ENCODE assay signal across 18 cellular contexts in genomic region chr20:17155401-17155800, GRCh38.
"Had no signal": no experiment of that assay in that cellular context is flagged by ENCODE, and none has a peak within 500 bp of the region (broad histone marks: within the 10 kb centered on the region; RNA-seq: fewer than 3 reads in every experiment).

No MANE protein-coding gene starts in this region.

- H3K27ac ChIP-seq: hepatocyte, left ventricle myocardium inferior, lower lobe of right lung, spleen, tibial nerve, upper lobe of right lung, vagina had no signal

- ATAC-seq: left cardiac atrium; natural killer cell; sciatic nerve; stimulated activated memory B cell treated with anti-CD40 and anti-IgM and Interleukin-4, amounts not matched to agents 10 μg/mL and 1 μg/mL and 100 μg/mL, for 72 hours; upper lobe of right lung had no signal

- H3K4me2 ChIP-seq: hepatocyte had no signal

- H3K9me3 ChIP-seq: lower lobe of right lung, tibial nerve, upper lobe of right lung, vagina had no signal

- H3K4me3 ChIP-seq: hepatocyte, left ventricle myocardium inferior, lower lobe of right lung, spleen, tibial nerve, upper lobe of right lung, vagina had no signal

- H2AFZ ChIP-seq: hepatocyte had no signal

- H3K79me2 ChIP-seq: hepatocyte had no signal

- H3K27me3 ChIP-seq: hepatocyte, spleen, tibial nerve, upper lobe of right lung, vagina had no signal

- H3K4me1 ChIP-seq: left ventricle myocardium inferior, lower lobe of right lung, spleen, upper lobe of right lung, vagina had no signal

- DNase-seq: foreskin melanocyte; head of caudate nucleus; kidney; left cardiac atrium; left ventricle myocardium inferior; lower lobe of right lung; natural killer cell; posterior cingulate gyrus; spleen; stimulated activated CD4-positive, alpha-beta T cell treated with anti-CD3 and anti-CD28 coated beads, Interleukin-15, amount 100 ng/mL, for 24 hours; stimulated activated CD4-positive, alpha-beta T cell treated with anti-CD3 and anti-CD28 coated beads, Interleukin-1b, Interleukin-23, amount 100 ng/mL, for 48 hours; stimulated activated CD4-positive, alpha-beta T cell treated with anti-CD3 and anti-CD28 coated beads, Interleukin-4, amount 100 ng/mL, for 24 hours; upper lobe of right lung had no signal

- H3K36me3 ChIP-seq: left ventricle myocardium inferior, lower lobe of right lung, spleen, tibial nerve, upper lobe of right lung, vagina had no signal
